Comparison of ENCODE assay signal across 1 cellular context in the genomic region with DNA sequence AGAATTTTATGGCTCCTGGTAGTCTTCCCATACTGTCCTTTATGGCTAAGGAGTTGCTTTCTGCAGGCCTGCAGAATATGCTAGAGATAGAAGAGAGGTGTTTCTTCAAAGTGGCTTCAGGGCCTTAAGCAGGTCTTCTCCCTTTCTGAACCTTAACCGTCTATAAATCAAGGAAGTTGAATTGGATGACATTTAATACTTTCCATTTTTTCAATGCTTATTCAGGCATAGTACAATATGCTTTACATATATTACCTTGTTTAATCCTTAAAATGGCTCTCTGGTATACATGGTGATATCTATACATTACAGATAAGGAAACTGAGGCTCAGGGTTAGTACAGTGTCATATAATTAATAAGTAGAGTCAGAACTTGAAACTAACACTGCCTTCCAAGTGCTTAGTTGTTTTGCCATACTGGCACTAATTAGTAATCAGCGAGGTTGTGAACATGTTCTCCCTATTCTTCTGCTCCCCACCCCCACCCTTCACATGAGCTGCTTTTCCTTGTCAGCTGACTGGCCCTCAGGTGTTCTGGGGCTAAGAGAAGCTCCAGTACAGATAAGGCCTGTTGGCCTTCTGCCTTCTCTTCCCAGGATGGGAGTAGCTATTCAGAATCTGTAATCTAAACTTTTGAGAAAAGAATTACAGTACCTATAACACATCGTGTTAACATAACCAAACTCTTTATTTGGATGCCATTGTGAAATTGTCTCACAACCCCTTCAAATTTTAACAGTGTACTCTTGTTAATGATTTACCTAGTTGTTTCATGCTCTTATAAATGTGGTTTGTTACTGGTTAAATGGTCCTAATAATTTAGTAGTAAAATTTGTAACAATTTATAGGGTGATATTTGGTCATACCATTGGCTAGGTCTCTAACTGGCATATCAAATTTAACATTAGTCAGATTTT.
A peak's percentile ranks its signal among the peaks of the same experiment; 100 is the strongest.
TF ChIP-seq lines count a peak whose summit lies in the region.

No MANE protein-coding gene starts in this region.

TF ChIP-seq in K562, 482 proteins besides CTCF, POLR2A, EP300 and RAD21 (continues in another document):
- TF ChIP-seq RAD51 (IDR thresholded peaks at IDR 0.05; ENCODE audit: borderline replicate concordance, low read depth) (peak; percentile 83), ZEB2 (IDR thresholded peaks at IDR 0.05) (peak; percentile 81), CTBP1 (IDR thresholded peaks at IDR 0.05; ENCODE audit: borderline replicate concordance) (peak; percentile 85; the same call in 1 of the 2 replicates), L3MBTL2 (IDR thresholded peaks at IDR 0.05) (no peak), CBFA2T3 (IDR thresholded peaks at IDR 0.05) (peak; percentile 31), PBX2 (CRISPR knock-in tag; IDR thresholded peaks at IDR 0.05; ENCODE audit: low read depth) (no peak), PBX2 (tag; conservative IDR thresholded peaks at IDR 0.05; ENCODE audit: low read depth) (peak; percentile 50; the same call in 1 of the 2 replicates), ATF7 (IDR thresholded peaks at IDR 0.05) (peak; percentile 19; the same call in 1 of the 2 replicates), ADNP (tag; IDR thresholded peaks at IDR 0.05) (peak; percentile 55), GATAD2A (IDR thresholded peaks at IDR 0.05) (no peak; the same call in 1 of the 2 replicates), ARID1B (IDR thresholded peaks at IDR 0.05) (0 out of 2 replicates have a peak, but pooled peaks have one; percentile 13), ERF (CRISPR knock-in tag; IDR thresholded peaks at IDR 0.05) (no peak), ZFX (CRISPR knock-in tag; IDR thresholded peaks at IDR 0.05) (peak; percentile 42; the same call in 1 of the 2 replicates), MEIS2 (IDR thresholded peaks at IDR 0.05; ENCODE audit: partially characterized antibody) (peak; percentile 61), SOX6 (IDR thresholded peaks at IDR 0.05) (0 out of 2 replicates have a peak, but pooled peaks have one; percentile 41), MTA1 (IDR thresholded peaks at IDR 0.05; ENCODE audit: borderline replicate concordance) (peak; percentile 42; the same call in 1 of the 2 replicates), NFE2 (IDR thresholded peaks at IDR 0.05; ENCODE audit: low read depth) (no peak), TRIM24 (IDR thresholded peaks at IDR 0.05) (0 out of 4 replicates have a peak, but pooled peaks of 1 of the 2 experiments have one; percentile 32), ZNF583 (CRISPR knock-in tag; IDR thresholded peaks at IDR 0.05) (no peak), NCOA2 (IDR thresholded peaks at IDR 0.05; ENCODE audit: partially characterized antibody in 2 of 2) (no peak), DEAF1 (CRISPR knock-in tag; IDR thresholded peaks at IDR 0.05) (no peak), PHF20 (IDR thresholded peaks at IDR 0.05; ENCODE audit: partially characterized antibody) (peak; percentile 52), ARNT (IDR thresholded peaks at IDR 0.05) (no peak), PKNOX1 (IDR thresholded peaks at IDR 0.05) (peak; percentile 32), ZSCAN29 (IDR thresholded peaks at IDR 0.05) (no peak), MAZ (CRISPR knock-in tag; conservative IDR thresholded peaks at IDR 0.05 in 1 of 2, IDR thresholded peaks at IDR 0.05 in 1 of 2) (0 out of 4 replicates have a peak, but pooled peaks of 1 of the 2 experiments have one; percentile 20), CAMTA2 (CRISPR knock-in tag; conservative IDR thresholded peaks at IDR 0.05) (no peak), FOXJ2 (tag; IDR thresholded peaks at IDR 0.05) (0 out of 2 replicates have a peak, but pooled peaks have one; percentile 63), USF2 (CRISPR knock-in tag; IDR thresholded peaks at IDR 0.05) (peak; percentile 57; the same call in 1 of the 2 replicates), CBFA2T2 (conservative IDR thresholded peaks at IDR 0.05) (peak; percentile 49), CXXC5 (CRISPR knock-in tag; IDR thresholded peaks at IDR 0.05) (0 out of 2 replicates have a peak, but pooled peaks have one; percentile 14), CEBPB (tag; IDR thresholded peaks at IDR 0.05) (no peak), RFX7 (CRISPR knock-in tag; IDR thresholded peaks at IDR 0.05) (no peak), NRF1 (conservative IDR thresholded peaks at IDR 0.05 in 1 of 2, IDR thresholded peaks at IDR 0.05 in 1 of 2) (no peak), ZNF561 (CRISPR knock-in tag; conservative IDR thresholded peaks at IDR 0.05) (no peak), MXD1 (CRISPR knock-in tag; IDR thresholded peaks at IDR 0.05; ENCODE audit: borderline replicate concordance, poor library complexity, severe bottlenecking) (no peak), ZBTB9 (CRISPR knock-in tag; IDR thresholded peaks at IDR 0.05) (no peak), NCOR1 (IDR thresholded peaks at IDR 0.05) (no peak), CREB3 (tag; conservative IDR thresholded peaks at IDR 0.05; ENCODE audit: low read depth) (no peak), SMARCE1 (IDR thresholded peaks at IDR 0.05) (0 out of 2 replicates have a peak, but pooled peaks have one; percentile 21), ZNF551 (CRISPR knock-in tag; IDR thresholded peaks at IDR 0.05) (no peak), NCOA6 (IDR thresholded peaks at IDR 0.05) (no peak), ZFP30 (CRISPR knock-in tag; IDR thresholded peaks at IDR 0.05; ENCODE audit: borderline replicate concordance) (no peak), POLR2AphosphoS5 (IDR thresholded peaks at IDR 0.05; ENCODE audit: control insufficient read depth, insufficient read depth, low read depth, low read length) (no peak), RCOR1 (IDR thresholded peaks at IDR 0.05; ENCODE audit: borderline replicate concordance in 1 of 2, low read depth in 2 of 2, low read length in 2 of 2) (peak in 1 of 2 experiments; percentile 73; a peak in 1 of 4 replicates), MTA3 (IDR thresholded peaks at IDR 0.05; ENCODE audit: borderline replicate concordance) (peak; percentile 25; the same call in 1 of the 2 replicates), ZKSCAN8 (CRISPR knock-in tag; IDR thresholded peaks at IDR 0.05) (no peak), ZNF316 (IDR thresholded peaks at IDR 0.05) (no peak)
- TF ChIP-seq, protein P1, sequence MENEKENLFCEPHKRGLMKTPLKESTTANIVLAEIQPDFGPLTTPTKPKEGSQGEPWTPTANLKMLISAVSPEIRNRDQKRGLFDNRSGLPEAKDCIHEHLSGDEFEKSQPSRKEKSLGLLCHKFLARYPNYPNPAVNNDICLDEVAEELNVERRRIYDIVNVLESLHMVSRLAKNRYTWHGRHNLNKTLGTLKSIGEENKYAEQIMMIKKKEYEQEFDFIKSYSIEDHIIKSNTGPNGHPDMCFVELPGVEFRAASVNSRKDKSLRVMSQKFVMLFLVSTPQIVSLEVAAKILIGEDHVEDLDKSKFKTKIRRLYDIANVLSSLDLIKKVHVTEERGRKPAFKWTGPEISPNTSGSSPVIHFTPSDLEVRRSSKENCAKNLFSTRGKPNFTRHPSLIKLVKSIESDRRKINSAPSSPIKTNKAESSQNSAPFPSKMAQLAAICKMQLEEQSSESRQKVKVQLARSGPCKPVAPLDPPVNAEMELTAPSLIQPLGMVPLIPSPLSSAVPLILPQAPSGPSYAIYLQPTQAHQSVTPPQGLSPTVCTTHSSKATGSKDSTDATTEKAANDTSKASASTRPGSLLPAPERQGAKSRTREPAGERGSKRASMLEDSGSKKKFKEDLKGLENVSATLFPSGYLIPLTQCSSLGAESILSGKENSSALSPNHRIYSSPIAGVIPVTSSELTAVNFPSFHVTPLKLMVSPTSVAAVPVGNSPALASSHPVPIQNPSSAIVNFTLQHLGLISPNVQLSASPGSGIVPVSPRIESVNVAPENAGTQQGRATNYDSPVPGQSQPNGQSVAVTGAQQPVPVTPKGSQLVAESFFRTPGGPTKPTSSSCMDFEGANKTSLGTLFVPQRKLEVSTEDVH (IDR thresholded peaks at IDR 0.05; ENCODE audit: low read depth, partially characterized antibody): no peak
- TF ChIP-seq, protein P2, sequence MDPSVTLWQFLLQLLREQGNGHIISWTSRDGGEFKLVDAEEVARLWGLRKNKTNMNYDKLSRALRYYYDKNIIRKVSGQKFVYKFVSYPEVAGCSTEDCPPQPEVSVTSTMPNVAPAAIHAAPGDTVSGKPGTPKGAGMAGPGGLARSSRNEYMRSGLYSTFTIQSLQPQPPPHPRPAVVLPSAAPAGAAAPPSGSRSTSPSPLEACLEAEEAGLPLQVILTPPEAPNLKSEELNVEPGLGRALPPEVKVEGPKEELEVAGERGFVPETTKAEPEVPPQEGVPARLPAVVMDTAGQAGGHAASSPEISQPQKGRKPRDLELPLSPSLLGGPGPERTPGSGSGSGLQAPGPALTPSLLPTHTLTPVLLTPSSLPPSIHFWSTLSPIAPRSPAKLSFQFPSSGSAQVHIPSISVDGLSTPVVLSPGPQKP (CRISPR knock-in tag; IDR thresholded peaks at IDR 0.05): no peak
- TF ChIP-seq, protein P3, sequence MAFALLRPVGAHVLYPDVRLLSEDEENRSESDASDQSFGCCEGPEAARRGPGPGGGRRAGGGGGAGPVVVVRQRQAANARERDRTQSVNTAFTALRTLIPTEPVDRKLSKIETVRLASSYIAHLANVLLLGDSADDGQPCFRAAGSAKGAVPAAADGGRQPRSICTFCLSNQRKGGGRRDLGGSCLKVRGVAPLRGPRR (CRISPR knock-in tag; IDR thresholded peaks at IDR 0.05): peak; percentile 58; the same call in 1 of the 2 replicates
- TF ChIP-seq, protein P4, sequence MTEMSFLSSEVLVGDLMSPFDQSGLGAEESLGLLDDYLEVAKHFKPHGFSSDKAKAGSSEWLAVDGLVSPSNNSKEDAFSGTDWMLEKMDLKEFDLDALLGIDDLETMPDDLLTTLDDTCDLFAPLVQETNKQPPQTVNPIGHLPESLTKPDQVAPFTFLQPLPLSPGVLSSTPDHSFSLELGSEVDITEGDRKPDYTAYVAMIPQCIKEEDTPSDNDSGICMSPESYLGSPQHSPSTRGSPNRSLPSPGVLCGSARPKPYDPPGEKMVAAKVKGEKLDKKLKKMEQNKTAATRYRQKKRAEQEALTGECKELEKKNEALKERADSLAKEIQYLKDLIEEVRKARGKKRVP (CRISPR knock-in tag; IDR thresholded peaks at IDR 0.05): no peak
